In the genomic region with DNA sequence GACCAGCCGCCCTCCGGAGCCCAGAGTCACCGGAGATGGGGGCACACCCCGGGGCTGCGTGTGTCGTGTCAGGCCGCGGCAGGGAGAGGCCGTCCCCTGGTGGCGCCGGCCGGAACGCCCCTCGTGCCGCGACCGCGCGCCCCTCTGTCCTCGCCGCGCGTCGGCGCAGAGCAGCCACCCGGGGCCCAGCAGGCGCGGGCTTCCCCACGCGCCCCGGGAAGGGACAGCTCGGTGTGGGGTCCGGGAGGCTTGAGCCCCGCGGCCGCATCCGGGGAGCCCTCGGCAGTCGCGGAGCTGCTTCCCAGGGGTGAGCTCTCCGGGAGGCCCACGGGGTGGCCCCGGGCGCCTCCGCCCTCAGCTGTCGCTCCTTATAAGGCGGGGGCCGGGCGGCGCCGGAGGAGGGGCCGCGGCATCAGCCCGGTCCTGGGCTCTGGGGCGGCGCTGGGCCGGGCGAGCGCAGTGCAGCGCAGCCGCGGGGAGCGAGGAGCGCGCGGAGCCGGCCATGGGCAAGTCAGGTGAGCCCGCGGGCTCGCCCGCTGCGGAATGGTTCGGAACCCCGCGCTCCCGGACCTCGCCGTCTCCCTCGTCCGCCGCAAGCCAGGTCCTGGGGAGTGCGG, we compare ENCODE assay signal across 8 cellular contexts. TPM values are rescaled to one million over a fixed set of nuclear protein-coding genes. Genes with fewer than 3 reads are reported as not detected.
DNase-seq lines count a peak whose midpoint lies in the region; ATAC-seq lines count a peak whose summit lies in the region.

A gene with protein sequence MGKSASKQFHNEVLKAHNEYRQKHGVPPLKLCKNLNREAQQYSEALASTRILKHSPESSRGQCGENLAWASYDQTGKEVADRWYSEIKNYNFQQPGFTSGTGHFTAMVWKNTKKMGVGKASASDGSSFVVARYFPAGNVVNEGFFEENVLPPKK (plus strand): TSS at position 457 of the 617 bp plus-strand sequence. CDS start 46 bp downstream, at position 503.

- peak within 1 kb of the TSS; percentile 93 for H3K4me3 Mint-ChIP-seq in activated CD4-positive, alpha-beta memory T cell treated with anti-CD3 and anti-CD28 coated beads, Interleukin-2, amount 10 ng/mL, durations not matched to agents 7 days and 5 days

- POLR2A ChIA-PET in activated CD4-positive, alpha-beta memory T cell treated with anti-CD3 and anti-CD28 coated beads, Interleukin-2, amount 10 ng/mL, durations not matched to agents 7 days and 5 days (lab: Charles Lee), result interaction anchor here (1.0 to 3.0 kb wide), 11 partner anchors 8 to 122 kb away, joined by 3 to 29 read pairs (median 7); a partner anchor contains a TSS

- H3K4me1 Mint-ChIP-seq in activated CD4-positive, alpha-beta memory T cell treated with anti-CD3 and anti-CD28 coated beads, Interleukin-2, amount 10 ng/mL, durations not matched to agents 7 days and 5 days, result peaks cover 52% of the 10 kb centered on the region

- peaks cover 22% of the 10 kb centered on the region for H3K36me3 Mint-ChIP-seq in activated CD4-positive, alpha-beta memory T cell treated with anti-CD3 and anti-CD28 coated beads, Interleukin-2, amount 10 ng/mL, durations not matched to agents 7 days and 5 days (ENCODE audit: low read depth)

- ATAC-seq in HG02870 (IDR thresholded peaks at IDR 0.05; ENCODE audit: unreplicated experiment), result peak; percentile 91

- peaks cover 16% of the 10 kb centered on the region for H3K27me3 Mint-ChIP-seq in activated CD4-positive, alpha-beta memory T cell treated with anti-CD3 and anti-CD28 coated beads, Interleukin-2, amount 10 ng/mL, durations not matched to agents 7 days and 5 days

- no peaks in the 10 kb centered on the region for H3K9me3 Mint-ChIP-seq in activated CD4-positive, alpha-beta memory T cell treated with anti-CD3 and anti-CD28 coated beads, Interleukin-2, amount 10 ng/mL, durations not matched to agents 7 days and 5 days

- DNase-seq in SIG-M5 treated with dmso at 0.1 percent for 504 hours (lab: John Stamatoyannopoulos, UW; ENCODE audit: unreplicated experiment) (peak; percentile 65), SIG-M5 (lab: John Stamatoyannopoulos, UW) (no peak), NCI-H2171 treated with DMSO at 0.1 percent for 48 hours (lab: John Stamatoyannopoulos, UW) (peak; percentile 31), lung microvascular endothelial cell (ENCODE audit: low read depth in 2 of 2) (peak; percentile 71 to 73)
- DNase-seq in activated CD4-positive, alpha-beta memory T cell treated with anti-CD3 and anti-CD28 coated beads, Interleukin-2, amount 10 ng/mL, durations not matched to agents 7 days and 5 days, result peak; percentile 86
- DNase-seq in effector CD4-positive, alpha-beta T cell, result peak; percentile 72
- peak; percentile 49 to 78 (median 50) for DNase-seq in stimulated activated CD4-positive, alpha-beta T cell treated with anti-CD3 and anti-CD28 coated beads, TNF-alpha, amount 100 ng/mL, for 24 hours (ENCODE audit: low read depth in 3 of 3)

- peak within 1 kb of the TSS; percentile 70 for H3K27ac Mint-ChIP-seq in activated CD4-positive, alpha-beta memory T cell treated with anti-CD3 and anti-CD28 coated beads, Interleukin-2, amount 10 ng/mL, durations not matched to agents 7 days and 5 days

- CTCF ChIA-PET in activated CD4-positive, alpha-beta memory T cell treated with anti-CD3 and anti-CD28 coated beads, Interleukin-2, amount 10 ng/mL, durations not matched to agents 7 days and 5 days (lab: Charles Lee), result interaction anchor here (0.7 to 2.0 kb wide), 11 partner anchors 13 to 56 kb away, joined by 3 to 18 read pairs (median 8); a partner anchor contains a TSS

RNA-seq across cellular contexts. Expression of the gene that starts here (rescaled TPM):
- 10 to 100 TPM; 45.3 to 48.0 TPM for total RNA-seq in activated CD4-positive, alpha-beta memory T cell treated with anti-CD3 and anti-CD28 coated beads, Interleukin-2, amount 10 ng/mL, durations not matched to agents 7 days and 5 days
- total RNA-seq in lung microvascular endothelial cell, result 42.3 and 52.2 TPM in 2 replicates
